In the genomic region with DNA sequence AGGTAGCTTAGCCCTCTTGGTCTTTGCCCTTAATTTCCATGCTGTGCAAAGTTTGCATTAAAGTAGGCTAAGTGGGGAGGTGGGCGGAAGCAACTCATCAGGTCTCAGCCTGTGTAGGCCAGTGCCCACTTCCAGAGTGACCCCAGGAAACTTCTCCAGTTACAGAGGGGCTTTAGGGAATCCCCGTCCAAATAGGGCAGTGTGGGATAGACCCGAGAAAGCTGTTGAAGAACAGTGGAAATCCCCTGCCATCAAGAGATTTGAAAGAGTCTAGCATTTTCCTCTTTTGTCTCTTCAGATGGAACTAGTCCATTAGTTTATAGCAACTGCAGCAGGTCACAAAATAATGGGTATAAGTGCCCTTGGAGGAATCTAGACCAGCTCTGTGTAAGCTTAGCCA, we compare ENCODE assay signal across 16 cellular contexts. TPM values are rescaled to one million over a fixed set of nuclear protein-coding genes. Genes with fewer than 3 reads are reported as not detected.
DNase-seq lines count a peak whose midpoint lies in the region; ATAC-seq and TF ChIP-seq lines count a peak whose summit lies in the region.
"Had no signal": no experiment of that assay in that cellular context is flagged by ENCODE, and none has a peak within 500 bp of the region (broad histone marks: within the 10 kb centered on the region; RNA-seq: fewer than 3 reads in every experiment).

No MANE protein-coding gene starts in this region.

- DNase-seq in osteoblast (ENCODE audit: insufficient read length, low spot score, missing footprints) (peak; percentile 29), vagina (ENCODE audit: extremely low spot score in 2 of 2) (no peak)
- DNase-seq: activated effector memory CD4-positive, alpha-beta T cell treated with Interleukin-2 at 50 U/mL for 16 hours; adrenal gland; AML-193; gastrocnemius medialis; kidney glomerular epithelial cell; NCI-H1694 treated with DMSO at 0.1 percent for 48 hours; NCI-H510A; stimulated activated CD4-positive, alpha-beta T cell treated with anti-CD3 and anti-CD28 coated beads, Interleukin-2, amount 100 ng/mL, for 48 hours; substantia nigra had no signal

- H2AFZ ChIP-seq in osteoblast (ENCODE audit: low read length): no peak overlapping the region

- no peaks in the 10 kb centered on the region for H4K20me1 ChIP-seq in osteoblast (ENCODE audit: insufficient read depth, low read length)

- no peaks in the 10 kb centered on the region for H3K9me3 ChIP-seq in osteoblast (ENCODE audit: low read depth, low read length)
- H3K9me3 ChIP-seq in vagina: no peaks in the 10 kb centered on the region
- H3K9me3 ChIP-seq: adrenal gland, gastrocnemius medialis had no signal

- peak; percentile 76 for ATAC-seq in GM18870 (IDR thresholded peaks at IDR 0.05; ENCODE audit: unreplicated experiment)
- peak; percentile 63 for ATAC-seq in GM21619 (IDR thresholded peaks at IDR 0.05; ENCODE audit: unreplicated experiment)
- peak; percentile 60 for ATAC-seq in HG02973 (IDR thresholded peaks at IDR 0.05; ENCODE audit: unreplicated experiment)
- ATAC-seq in GM21717 (IDR thresholded peaks at IDR 0.05; ENCODE audit: unreplicated experiment): no peak
- ATAC-seq in GM18909 (IDR thresholded peaks at IDR 0.05; ENCODE audit: poor library complexity, unreplicated experiment): no peak
- ATAC-seq: gastrocnemius medialis had no signal

- TF ChIP-seq POLR2A in vagina (IDR thresholded peaks at IDR 0.05): no peak

- H3K36me3 ChIP-seq in osteoblast (ENCODE audit: insufficient read depth, low read length): no peaks in the 10 kb centered on the region
- H3K36me3 ChIP-seq in vagina: no peaks in the 10 kb centered on the region
- H3K36me3 ChIP-seq: adrenal gland, gastrocnemius medialis had no signal

- no peak overlapping the region for H3K27ac ChIP-seq in osteoblast (ENCODE audit: low read depth, low read length)
- no peak overlapping the region for H3K27ac ChIP-seq in vagina
- H3K27ac ChIP-seq: adrenal gland, gastrocnemius medialis had no signal

- H3K4me2 ChIP-seq in osteoblast (ENCODE audit: insufficient read depth, low read length): no peak overlapping the region

- H3K4me1 ChIP-seq in osteoblast (ENCODE audit: insufficient read depth, low read length): no peaks in the 10 kb centered on the region
- no peaks in the 10 kb centered on the region for H3K4me1 ChIP-seq in vagina
- H3K4me1 ChIP-seq: adrenal gland, gastrocnemius medialis had no signal

- H3K27me3 ChIP-seq in osteoblast (ENCODE audit: insufficient read depth, low read length) (peaks cover 12% of the 10 kb centered on the region), vagina (no peaks in the 10 kb centered on the region)
- H3K27me3 ChIP-seq: adrenal gland, gastrocnemius medialis had no signal

- H3K4me3 ChIP-seq in osteoblast (ENCODE audit: insufficient read depth, low read length) (no peak overlapping the region), vagina (no peak overlapping the region)
- H3K4me3 ChIP-seq: adrenal gland, gastrocnemius medialis had no signal

- H3K79me2 ChIP-seq in osteoblast (ENCODE audit: insufficient read depth, low read length): no peaks in the 10 kb centered on the region

- TF ChIP-seq CTCF in osteoblast (IDR thresholded peaks at IDR 0.05; ENCODE audit: extremely low read depth, low read depth, low read length) (no peak), vagina (IDR thresholded peaks at IDR 0.05) (no peak)

- intact Hi-C loops in vagina (cut with DNase I): no loop called here

RNA-seq across cellular contexts. Expression of a gene that starts 20.2 kb away (rescaled TPM):
- 67.5 and 78.9 TPM in 2 replicates for total RNA-seq in osteoblast
- total RNA-seq in vagina: 134 TPM

Comparison
In these comparisons a context has a peak if more than half of its experiments do, and no peak if none do; other contexts are left out.
1. ATAC-seq: peak in GM18870 (single experiment), GM21619 (single experiment) and HG02973 (single experiment); none in GM21717 (single experiment) and GM18909 (single experiment).